In the genomic region with DNA sequence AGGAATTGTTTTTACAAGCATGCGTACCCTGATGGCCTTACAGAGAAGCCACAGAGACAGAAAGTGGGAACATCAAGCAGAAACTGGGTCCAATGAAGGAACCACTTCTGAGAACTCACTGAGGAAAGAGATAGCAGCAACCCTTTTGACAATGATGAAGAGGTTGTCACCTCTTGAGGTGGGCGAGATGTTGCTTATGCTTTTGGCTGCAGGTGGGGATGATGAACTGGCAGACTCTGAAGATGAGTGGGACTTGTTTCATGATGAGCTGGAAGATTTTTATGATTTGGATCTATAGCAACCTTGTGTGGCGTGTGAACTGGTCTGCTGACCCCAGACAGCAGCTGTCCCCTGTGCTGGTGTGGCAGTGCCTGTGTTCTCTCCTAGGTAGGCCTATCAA, we compare ENCODE assay signal across 6 cellular contexts.
"Had no signal": no experiment of that assay in that cellular context is flagged by ENCODE, and none has a peak within 500 bp of the region (broad histone marks: within the 10 kb centered on the region; RNA-seq: fewer than 3 reads in every experiment).

No MANE protein-coding gene starts in this region.

- H3K27ac ChIP-seq: HL-60 had no signal

- DNase-seq: IMR-90, KBM-7 had no signal

- FAIRE-seq: HepG2, HTR-8/SVneo, K562 had no signal

- H3K4me3 ChIP-seq: K562 had no signal
